29 cellular contexts compared by ENCODE assay signal in the genomic region with DNA sequence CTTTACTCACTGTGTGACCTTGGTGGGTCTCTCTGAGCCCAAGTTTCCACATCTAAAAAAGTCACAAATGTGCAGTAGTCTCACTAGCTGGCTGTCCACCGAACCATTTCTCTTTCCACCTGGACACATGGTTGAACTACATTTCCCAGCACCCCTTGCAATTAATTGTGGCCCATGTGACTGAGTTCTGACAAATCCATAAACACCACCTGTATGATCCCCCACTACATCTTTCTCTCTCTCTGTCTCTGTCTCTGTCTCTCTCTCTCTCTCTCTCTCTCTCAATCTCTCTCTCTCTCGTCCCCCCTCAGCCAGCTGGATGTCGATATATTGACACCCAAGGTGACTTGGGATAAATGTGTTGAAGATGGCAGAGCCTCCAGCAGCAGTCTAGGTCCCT. TPM values are rescaled to one million over a fixed set of nuclear protein-coding genes. Genes with fewer than 3 reads are reported as not detected.
DNase-seq lines count a peak whose midpoint lies in the region; ATAC-seq, FAIRE-seq and TF ChIP-seq lines count a peak whose summit lies in the region.
"Had no signal": no experiment of that assay in that cellular context is flagged by ENCODE, and none has a peak within 500 bp of the region (broad histone marks: within the 10 kb centered on the region; RNA-seq: fewer than 3 reads in every experiment).

No MANE protein-coding gene starts in this region.

- H3K9ac ChIP-seq in PC-3 (ENCODE audit: low read length) = no peak overlapping the region
- no peak overlapping the region for H3K9ac ChIP-seq in endothelial cell of umbilical vein (replicated peaks; ENCODE audit: extremely low read depth, insufficient read depth, low read length)
- H3K9ac ChIP-seq: neural progenitor cell had no signal

- no peaks in the 10 kb centered on the region for H3K27me3 Mint-ChIP-seq in Caco-2 (ENCODE audit: insufficient read depth, unreplicated experiment)
- H3K27me3 Mint-ChIP-seq: activated naive CD8-positive, alpha-beta T cell treated with anti-CD3 and anti-CD28 coated beads, Interleukin-2, amount 10 ng/mL, durations not matched to agents 7 days and 5 days; progenitor cell of endocrine pancreas had no signal

- H4K20me1 ChIP-seq in PC-3 (ENCODE audit: low read length) (no peaks in the 10 kb centered on the region), endothelial cell of umbilical vein (replicated peaks; ENCODE audit: control insufficient read depth, extremely low read depth, insufficient read depth, low read length) (no peaks in the 10 kb centered on the region)

- H2AFZ ChIP-seq in PC-3 (ENCODE audit: low read length) (peak overlapping the region; percentile 38; the same call in 1 of the 2 replicates), endothelial cell of umbilical vein (ENCODE audit: low read depth, low read length) (no peak overlapping the region)
- H2AFZ ChIP-seq: neural progenitor cell had no signal

- H3K4me3 ChIP-seq in Caco-2 (ENCODE audit: low read depth, low read length) (no peak overlapping the region), PC-3 (ENCODE audit: low read length) (no peak overlapping the region), endothelial cell of umbilical vein (replicated peaks in 1 of 3; ENCODE audit: insufficient read depth in 1 of 3, low read depth in 1 of 3, low read length in 3 of 3) (no peak overlapping the region)
- H3K4me3 ChIP-seq: esophagus muscularis mucosa, lung, neural progenitor cell, Peyer's patch, SJSA1 had no signal

- no peaks in the 10 kb centered on the region for H3K9me2 ChIP-seq in PC-3 (replicated peaks; ENCODE audit: low read length)

- POLR2A ChIA-PET in Caco-2 (lab: Charles Lee) = no interaction called here
- POLR2A ChIA-PET in PC-3 (lab: Charles Lee; ENCODE audit: unreplicated experiment) = no interaction called here
- POLR2A ChIA-PET in endothelial cell of umbilical vein (lab: Charles Lee) = no interaction called here

- no peak overlapping the region for H3K27ac Mint-ChIP-seq in Caco-2 (ENCODE audit: unreplicated experiment)
- H3K27ac Mint-ChIP-seq: activated naive CD8-positive, alpha-beta T cell treated with anti-CD3 and anti-CD28 coated beads, Interleukin-2, amount 10 ng/mL, durations not matched to agents 7 days and 5 days; CD14-positive monocyte; IgD-negative memory B cell; neural progenitor cell; progenitor cell of endocrine pancreas had no signal

- no peaks in the 10 kb centered on the region for H3K9me3 Mint-ChIP-seq in Caco-2 (ENCODE audit: unreplicated experiment)
- H3K9me3 Mint-ChIP-seq: activated naive CD8-positive, alpha-beta T cell treated with anti-CD3 and anti-CD28 coated beads, Interleukin-2, amount 10 ng/mL, durations not matched to agents 7 days and 5 days; neural progenitor cell had no signal

- TF ChIP-seq POLR2A in endothelial cell of umbilical vein (IDR thresholded peaks at IDR 0.05; ENCODE audit: low read depth, low read length) = no peak

- H3K9me3 ChIP-seq in Caco-2 (no peaks in the 10 kb centered on the region), PC-3 (ENCODE audit: low read length) (no peaks in the 10 kb centered on the region), endothelial cell of umbilical vein (replicated peaks; ENCODE audit: control insufficient read depth, insufficient read depth, low read length) (no peaks in the 10 kb centered on the region)
- H3K9me3 ChIP-seq: esophagus muscularis mucosa, Peyer's patch, SJSA1 had no signal

- BruUV-seq in Caco-2 (replicated peaks; lab: Mats Ljungman, UMichigan) (no TSS peak), PC-3 (replicated peaks; lab: Mats Ljungman, UMichigan) (no TSS peak), endothelial cell of umbilical vein (replicated peaks; lab: Mats Ljungman, UMichigan) (no TSS peak)

- no peaks in the 10 kb centered on the region for H3K36me3 ChIP-seq in Caco-2 (ENCODE audit: control insufficient read depth, insufficient read depth, low read length)
- no peaks in the 10 kb centered on the region for H3K36me3 ChIP-seq in PC-3 (ENCODE audit: low read depth, low read length)
- no peaks in the 10 kb centered on the region for H3K36me3 ChIP-seq in endothelial cell of umbilical vein (ENCODE audit: control insufficient read depth in 2 of 2, extremely low read depth in 1 of 2, insufficient read depth in 2 of 2, low read length in 2 of 2)
- H3K36me3 ChIP-seq: esophagus muscularis mucosa, neural progenitor cell, Peyer's patch, SJSA1 had no signal

- H3K4me1 ChIP-seq in Caco-2 = no peaks in the 10 kb centered on the region
- H3K4me1 ChIP-seq in PC-3 (ENCODE audit: insufficient read depth, low read length) = peaks cover 4% of the 10 kb centered on the region; the same call in 1 of the 2 replicates
- no peaks in the 10 kb centered on the region for H3K4me1 ChIP-seq in endothelial cell of umbilical vein (ENCODE audit: control insufficient read depth, extremely low read depth, insufficient read depth, low read length)
- H3K4me1 ChIP-seq: esophagus muscularis mucosa, neural progenitor cell, Peyer's patch had no signal

- CTCF ChIA-PET in Caco-2 (lab: Charles Lee) = interaction anchor here (0.6 to 1.8 kb wide), 4 partner anchors 9 to 448 kb away, joined by 3 to 8 read pairs (median 4); no protein-coding TSS in a partner anchor
- CTCF ChIA-PET in PC-3 (lab: Charles Lee) = interaction anchor here (0.7 kb wide), 1 partner anchor 71 kb away, joined by 3 read pairs; no protein-coding TSS in a partner anchor
- CTCF ChIA-PET in endothelial cell of umbilical vein (lab: Charles Lee) = interaction anchor here (1.0 to 1.9 kb wide), 5 partner anchors 8 to 43 kb away, joined by 3 to 5 read pairs (median 4); a partner anchor contains a TSS

- no peak overlapping the region for H3K4me3 Mint-ChIP-seq in Caco-2 (ENCODE audit: unreplicated experiment)
- H3K4me3 Mint-ChIP-seq: activated naive CD8-positive, alpha-beta T cell treated with anti-CD3 and anti-CD28 coated beads, Interleukin-2, amount 10 ng/mL, durations not matched to agents 7 days and 5 days; CD14-positive monocyte; IgD-negative memory B cell; neural progenitor cell had no signal

- peak; percentile 56 for FAIRE-seq in endothelial cell of umbilical vein (lab: Jason Lieb, UNC)
- FAIRE-seq: keratinocyte had no signal

- no peak overlapping the region for H3K4me2 ChIP-seq in PC-3 (ENCODE audit: low read length)
- H3K4me2 ChIP-seq in endothelial cell of umbilical vein (ENCODE audit: insufficient read depth, low read length) = no peak overlapping the region
- H3K4me2 ChIP-seq: neural progenitor cell had no signal

- no peaks in the 10 kb centered on the region for H3K9me1 ChIP-seq in endothelial cell of umbilical vein (replicated peaks; ENCODE audit: control insufficient read depth, extremely low read depth, insufficient read depth, low read length)

- H3F3A ChIP-seq in PC-3 (ENCODE audit: low read length, unreplicated experiment) = no peaks in the 10 kb centered on the region

- H3K27ac ChIP-seq in PC-3 (ENCODE audit: low read length) (no peak overlapping the region), endothelial cell of umbilical vein (ENCODE audit: insufficient read depth, low read depth, low read length) (no peak overlapping the region)
- H3K27ac ChIP-seq: esophagus muscularis mucosa, neural progenitor cell, Peyer's patch, SJSA1 had no signal

- ATAC-seq in PC-3 (peak; percentile 48; the same call in 1 of the 2 replicates), HG02938 (IDR thresholded peaks at IDR 0.05; ENCODE audit: unreplicated experiment) (no peak), HG03039 (IDR thresholded peaks at IDR 0.05; ENCODE audit: unreplicated experiment) (no peak)

- peaks cover 2% of the 10 kb centered on the region for H3K27me3 ChIP-seq in Caco-2 (replicated peaks; ENCODE audit: control insufficient read depth, insufficient read depth, low read length)
- H3K27me3 ChIP-seq in PC-3 (ENCODE audit: low read length) = no peaks in the 10 kb centered on the region
- peaks cover 8% of the 10 kb centered on the region in 2 experiments for H3K27me3 ChIP-seq in endothelial cell of umbilical vein (ENCODE audit: control insufficient read depth in 2 of 2, insufficient read depth in 2 of 2, low read length in 2 of 2)
- H3K27me3 ChIP-seq: esophagus muscularis mucosa, neural progenitor cell, Peyer's patch, SJSA1 had no signal

- no peaks in the 10 kb centered on the region for H3K36me3 Mint-ChIP-seq in Caco-2 (ENCODE audit: insufficient read depth, unreplicated experiment)
- H3K36me3 Mint-ChIP-seq: activated naive CD8-positive, alpha-beta T cell treated with anti-CD3 and anti-CD28 coated beads, Interleukin-2, amount 10 ng/mL, durations not matched to agents 7 days and 5 days; CD14-positive monocyte; IgD-negative memory B cell; neural progenitor cell had no signal

- intact Hi-C loops in Caco-2 (cut with micrococcal nuclease; ENCODE audit: unreplicated experiment) = loop anchor here (5.0 kb wide), 1 partner anchor 55 kb away; no protein-coding TSS in a partner anchor
- intact Hi-C loops in PC-3 (cut with micrococcal nuclease) = no loop called here
- intact Hi-C loops in endothelial cell of umbilical vein (cut with micrococcal nuclease) = no loop called here

- DNase-seq in Caco-2 (peak; percentile 52 to 57), HT-29 (ENCODE audit: low spot score) (peak; percentile 54), PC-3 (peak; percentile 33), endothelial cell of umbilical vein (ENCODE audit: low read depth, low spot score) (no peak), HPDE6-E6E7 (ENCODE audit: extremely low spot score) (no peak), NCI-H524 treated with DMSO at 0.1 percent for 48 hours (lab: John Stamatoyannopoulos, UW) (no peak)
- DNase-seq: activated CD8-positive, alpha-beta memory T cell treated with anti-CD3 and anti-CD28 coated beads, Interleukin-2, amount 50 U/mL, for 48 hours; activated naive CD8-positive, alpha-beta T cell treated with anti-CD3 and anti-CD28 coated beads, Interleukin-2, amount 10 ng/mL, durations not matched to agents 7 days and 5 days; effector CD4-positive, alpha-beta T cell; GF-D8; MV-4-11; NCI-H1694; NCI-H69; Peyer's patch; stimulated activated CD4-positive, alpha-beta T cell treated with anti-CD3 and anti-CD28 coated beads, Interleukin-1b, Interleukin-23, amount 100 ng/mL, for 48 hours had no signal

- TF ChIP-seq CTCF in Caco-2 (IDR thresholded peaks at IDR 0.05; ENCODE audit: insufficient read depth in 1 of 2, low read depth in 1 of 2, low read length in 1 of 2, severe bottlenecking in 1 of 2, unreplicated experiment in 1 of 2) = no peak
- no peak for TF ChIP-seq CTCF in PC-3 (conservative IDR thresholded peaks at IDR 0.05; ENCODE audit: low read depth, low read length)
- TF ChIP-seq CTCF in endothelial cell of umbilical vein (IDR thresholded peaks at IDR 0.05; ENCODE audit: extremely low read depth in 1 of 2, insufficient read depth in 1 of 2, low read depth in 1 of 2, low read length in 2 of 2) = no peak

- H3K79me2 ChIP-seq in PC-3 (ENCODE audit: low read length) = no peaks in the 10 kb centered on the region
- no peaks in the 10 kb centered on the region for H3K79me2 ChIP-seq in endothelial cell of umbilical vein (ENCODE audit: control insufficient read depth, insufficient read depth, low read length)

- H3K4me1 Mint-ChIP-seq in Caco-2 (ENCODE audit: low read depth, unreplicated experiment) = no peaks in the 10 kb centered on the region
- H3K4me1 Mint-ChIP-seq: activated naive CD8-positive, alpha-beta T cell treated with anti-CD3 and anti-CD28 coated beads, Interleukin-2, amount 10 ng/mL, durations not matched to agents 7 days and 5 days; IgD-negative memory B cell had no signal

- dilution Hi-C loops in endothelial cell of umbilical vein (cut with MboI; ENCODE audit: extremely low pct_ligation_motif_present, low sequenced_read_pairs) = no loop called here

RNA-seq across cellular contexts. Expression of a gene that starts 42.8 kb away (rescaled TPM):
- total RNA-seq in Caco-2 (2022) (351 and 362 TPM in 2 replicates), PC-3 (2014; rRNA removed) (52.0 and 62.0 TPM in 2 replicates), endothelial cell of umbilical vein (39.6 and 94.0 TPM in 2 replicates)
- 54.7 and 58.4 TPM in 2 replicates for total RNA-seq in HT-29 (2014; rRNA removed; shearing (Covaris generic))
- 33.2 and 39.4 TPM in 2 replicates for polyA plus RNA-seq in endothelial cell of umbilical vein
- 36.8 and 39.9 TPM in 2 replicates for polyA plus RNA-seq in endothelial cell of umbilical vein (2011; cell fraction: cytosol; rRNA removed)
- 94.5 and 98.9 TPM in 2 replicates for polyA plus RNA-seq in endothelial cell of umbilical vein (2011; cell fraction: nucleus; rRNA removed)
- 32.0 and 34.1 TPM in 2 replicates for polyA plus RNA-seq in endothelial cell of umbilical vein (2012)
- polyA minus RNA-seq in endothelial cell of umbilical vein = 18.6 and 19.1 TPM in 2 replicates
- polyA minus RNA-seq in endothelial cell of umbilical vein (2011; cell fraction: cytosol; rRNA and poly(A)+ RNA removed) = 46.9 TPM
- 23.9 and 29.1 TPM in 2 replicates for polyA minus RNA-seq in endothelial cell of umbilical vein (2011; cell fraction: nucleus; rRNA and poly(A)+ RNA removed)

RNA-seq across cellular contexts. Expression of a gene that starts 46.1 kb away (rescaled TPM):
- total RNA-seq in Caco-2 (2022) (not detected in 2 replicates), PC-3 (2014; rRNA removed) (not detected in 2 replicates), endothelial cell of umbilical vein (not detected in 2 replicates)
- total RNA-seq in HT-29 (2014; rRNA removed; shearing (Covaris generic)) = 0.28 TPM in 1 of 2 replicates, not detected in the other
- polyA plus RNA-seq in endothelial cell of umbilical vein = 0.03 TPM in 1 of 2 replicates, not detected in the other
- polyA plus RNA-seq in endothelial cell of umbilical vein (2011; cell fraction: cytosol; rRNA removed) = 0.06 TPM in 1 of 2 replicates, not detected in the other
- not detected in 2 replicates for polyA plus RNA-seq in endothelial cell of umbilical vein (2011; cell fraction: nucleus; rRNA removed)
- polyA plus RNA-seq in endothelial cell of umbilical vein (2012) = 0.10 TPM in 1 of 2 replicates, not detected in the other
- polyA minus RNA-seq in endothelial cell of umbilical vein = 0.39 TPM in 1 of 2 replicates, not detected in the other
- polyA minus RNA-seq in endothelial cell of umbilical vein (2011; cell fraction: cytosol; rRNA and poly(A)+ RNA removed) = not detected
- not detected in 2 replicates for polyA minus RNA-seq in endothelial cell of umbilical vein (2011; cell fraction: nucleus; rRNA and poly(A)+ RNA removed)
- total RNA-seq: activated naive CD8-positive, alpha-beta T cell treated with anti-CD3 and anti-CD28 coated beads, Interleukin-2, amount 10 ng/mL, durations not matched to agents 7 days and 5 days; chondrocyte; Peyer's patch; progenitor cell of endocrine pancreas; SJSA1; T-helper 2 cell treated with Interferon-gamma antibody and Interleukin-4, amounts not matched to agents 100 ng/mL and 5 ng/mL, for 36 hours; urinary bladder had no signal
- polyA plus RNA-seq: AG04450, CD14-positive monocyte, IgD-negative memory B cell, keratinocyte had no signal

Comparison
In these comparisons a context has a peak if more than half of its experiments do, and no peak if none do; other contexts are left out.
1. DNase-seq: peak in Caco-2 (2 of 2), HT-29 (single experiment) and PC-3 (single experiment); none in endothelial cell of umbilical vein (single experiment), HPDE6-E6E7 (single experiment) and NCI-H524 treated with DMSO at 0.1 percent for 48 hours (single experiment).